Comparison of ENCODE assay signal across 8 cellular contexts in genomic region chr5:158943057-158943456, GRCh38.
A peak's percentile ranks its signal among the peaks of the same experiment; 100 is the strongest.
DNase-seq lines count a peak whose midpoint lies in the region; ATAC-seq and TF ChIP-seq lines count a peak whose summit lies in the region.

No MANE protein-coding gene starts in this region.

- H3K27ac Mint-ChIP-seq in stimulated activated naive B cell treated with anti-CD40 and anti-IgM and Interleukin-4, amounts not matched to agents 10 μg/mL and 1 μg/mL and 100 μg/mL, for 72 hours, result peak overlapping the region; percentile 88

- H3K36me3 Mint-ChIP-seq in stimulated activated naive B cell treated with anti-CD40 and anti-IgM and Interleukin-4, amounts not matched to agents 10 μg/mL and 1 μg/mL and 100 μg/mL, for 72 hours, result peaks cover 52 to 53% of the 10 kb centered on the region in 2 donors

- no peaks in the 10 kb centered on the region for H3K27me3 Mint-ChIP-seq in stimulated activated naive B cell treated with anti-CD40 and anti-IgM and Interleukin-4, amounts not matched to agents 10 μg/mL and 1 μg/mL and 100 μg/mL, for 72 hours

- DNase-seq in fibroblast of peridontal ligament (ENCODE audit: extremely low read depth), result peak; percentile 95
- DNase-seq in stimulated activated naive B cell treated with anti-CD40 and anti-IgM and Interleukin-4, amounts not matched to agents 10 μg/mL and 1 μg/mL and 100 μg/mL, for 72 hours, result no peak
- DNase-seq in NCI-H1417 (lab: John Stamatoyannopoulos, UW), result no peak
- DNase-seq in stimulated activated naive CD4-positive, alpha-beta T cell (lab: John Stamatoyannopoulos, UW), result no peak
- DNase-seq in DMS79 treated with DMSO at 0.1 percent for 48 hours (lab: John Stamatoyannopoulos, UW), result no peak

- H3K4me3 Mint-ChIP-seq in stimulated activated naive B cell treated with anti-CD40 and anti-IgM and Interleukin-4, amounts not matched to agents 10 μg/mL and 1 μg/mL and 100 μg/mL, for 72 hours, result no peak overlapping the region

- peaks cover 0 to 2% of the 10 kb centered on the region in 2 donors for H3K9me3 Mint-ChIP-seq in stimulated activated naive B cell treated with anti-CD40 and anti-IgM and Interleukin-4, amounts not matched to agents 10 μg/mL and 1 μg/mL and 100 μg/mL, for 72 hours

- H3K4me1 Mint-ChIP-seq in stimulated activated naive B cell treated with anti-CD40 and anti-IgM and Interleukin-4, amounts not matched to agents 10 μg/mL and 1 μg/mL and 100 μg/mL, for 72 hours, result peaks cover 66 to 88% of the 10 kb centered on the region in 2 donors

- ATAC-seq in GM21367 (IDR thresholded peaks at IDR 0.05; ENCODE audit: unreplicated experiment), result peak; percentile 59
- ATAC-seq in stimulated activated naive B cell treated with anti-CD40 and anti-IgM and Interleukin-4, amounts not matched to agents 10 μg/mL and 1 μg/mL and 100 μg/mL, for 72 hours (replicated peaks), result peak; percentile 64 to 69
- ATAC-seq in HG03469 (IDR thresholded peaks at IDR 0.05; ENCODE audit: unreplicated experiment), result no peak

TF ChIP-seq in PFSK-1, 5 proteins besides CTCF, POLR2A, EP300 and RAD21:
- TF ChIP-seq SIN3A (IDR thresholded peaks at IDR 0.05; ENCODE audit: borderline replicate concordance, insufficient read depth, low read length), result 0 out of 2 replicates have a peak, but pooled peaks have one; percentile 20
- no peak for TF ChIP-seq REST (IDR thresholded peaks at IDR 0.05; ENCODE audit: insufficient read depth in 1 of 2, low read depth in 2 of 2, low read length in 2 of 2)
